ENCODE assay signal across 8 cellular contexts in genomic region chr16:31713071-31713944, GRCh38.
DNase-seq lines count a peak whose midpoint lies in the region; ATAC-seq and TF ChIP-seq lines count a peak whose summit lies in the region.

No MANE protein-coding gene starts in this region.

- under 1% methylated on average over 30 of the region's 59 CpGs for WGBS in mammary epithelial cell (ENCODE audit: low coverage, missing lambda C conversion rate)

- peak overlapping the region; percentile 87 for H3K4me2 ChIP-seq in mammary epithelial cell (ENCODE audit: insufficient read depth, low read depth, low read length)

- peak overlapping the region; percentile 97 for H2AFZ ChIP-seq in mammary epithelial cell (ENCODE audit: low read depth, low read length)

- TSS peak; percentile 52 for BruUV-seq in mammary epithelial cell (replicated peaks; lab: Mats Ljungman, UMichigan)

- dilution Hi-C loops in mammary epithelial cell (cut with HindIII; ENCODE audit: low sequenced_read_pairs) = no loop called here

- peak overlapping the region; percentile 96 for H3K4me3 ChIP-seq in AG04449 (ENCODE audit: low read depth, low read length)
- peak overlapping the region; percentile 82 for H3K4me3 ChIP-seq in WERI-Rb-1 (ENCODE audit: low read depth, low read length)
- peak overlapping the region; percentile 90 to 98 (median 94) for H3K4me3 ChIP-seq in mammary epithelial cell (replicated peaks in 1 of 3; ENCODE audit: insufficient read depth in 1 of 3, low read depth in 2 of 3, low read length in 3 of 3)
- H3K4me3 ChIP-seq in skin epidermis = peak overlapping the region; percentile 57 to 98 (median 93)

- peak overlapping the region; percentile 82 for H3K9ac ChIP-seq in mammary epithelial cell (ENCODE audit: insufficient read depth, low read length)

- H3K27ac ChIP-seq in WERI-Rb-1 (peak overlapping the region; percentile 86), mammary epithelial cell (ENCODE audit: insufficient read depth, low read depth, low read length) (peak overlapping the region; percentile 89), skin epidermis (peak overlapping the region; percentile 88 to 98 (median 96))

- H3K79me2 ChIP-seq in mammary epithelial cell (ENCODE audit: insufficient read depth, low read length) = peaks cover 35% of the 10 kb centered on the region

- TF ChIP-seq CTCF in AG04449 (IDR thresholded peaks at IDR 0.05; ENCODE audit: insufficient read depth, low read length, missing control alignments) (no peak), WERI-Rb-1 (IDR thresholded peaks at IDR 0.05; ENCODE audit: low read depth, low read length) (no peak), mammary epithelial cell (conservative IDR thresholded peaks at IDR 0.05 in 1 of 2, IDR thresholded peaks at IDR 0.05 in 1 of 2; ENCODE audit: extremely low read depth in 1 of 2, insufficient read depth in 1 of 2, low read depth in 1 of 2, low read length in 2 of 2) (no peak)

- POLR2A ChIA-PET in AG04449 (lab: Yijun Ruan, JAX) = interaction anchor here (0.6 to 2.0 kb wide), 12 partner anchors 9 to 533 kb away, joined by 3 to 7 read pairs (median 4); partner anchors contain the start of genes FUS, RUSF1, TGFB1I1 and ZNF267

- peak; percentile 56 for DNase-seq in AG04449 (ENCODE audit: low read depth, low spot score)
- peak; percentile 93 for DNase-seq in NCI-H2171 treated with DMSO at 0.1 percent for 48 hours (lab: John Stamatoyannopoulos, UW)
- DNase-seq in WERI-Rb-1 = peak; percentile 96
- peak; percentile 90 for DNase-seq in mammary epithelial cell
- peak; percentile 93 for DNase-seq in iPS-NIHi11 (ENCODE audit: low spot score)

- no peaks in the 10 kb centered on the region for H4K20me1 ChIP-seq in mammary epithelial cell (ENCODE audit: insufficient read depth, low read length)

- H3K4me1 ChIP-seq in mammary epithelial cell (ENCODE audit: insufficient read depth, low read length) = peaks cover 15% of the 10 kb centered on the region

- in situ Hi-C loops in mammary epithelial cell (cut with MboI; ENCODE audit: low sequenced_read_pairs in 2 of 2) = loop anchor here in 1 of 2 donors (25.0 kb wide), 2 partner anchors 174 to 726 kb away; partner anchors contain the start of gene HSD3B7

- ATAC-seq in GM18870 (IDR thresholded peaks at IDR 0.05; ENCODE audit: unreplicated experiment) (peak; percentile 95), HG03108 (IDR thresholded peaks at IDR 0.05; ENCODE audit: unreplicated experiment) (peak; percentile 90)

- CTCF ChIA-PET in AG04449 (lab: Yijun Ruan, JAX) (interaction anchor here (1.0 to 2.2 kb wide), 7 partner anchors 8 to 270 kb away, joined by 3 to 6 read pairs (median 4); no protein-coding TSS in a partner anchor), mammary epithelial cell (lab: Charles Lee; ENCODE audit: low non-redundant PET) (interaction anchor here (0.6 to 0.9 kb wide), 3 partner anchors 260 to 571 kb away, joined by 3 to 4 read pairs (median 4); no protein-coding TSS in a partner anchor)

- intact Hi-C loops in mammary epithelial cell (cut with micrococcal nuclease) = loop anchor here (2.0 kb wide), 1 partner anchor 155 kb away; no protein-coding TSS in a partner anchor

- H3K9me3 ChIP-seq in WERI-Rb-1 (ENCODE audit: severe bottlenecking) = no peaks in the 10 kb centered on the region
- no peaks in the 10 kb centered on the region for H3K9me3 ChIP-seq in mammary epithelial cell (replicated peaks; ENCODE audit: insufficient read depth, low read length)

- H3K36me3 ChIP-seq in WERI-Rb-1 (peaks cover 9% of the 10 kb centered on the region; the same call in 1 of the 2 replicates), mammary epithelial cell (ENCODE audit: insufficient read depth, low read length) (peaks cover 3% of the 10 kb centered on the region)

- H3K27me3 ChIP-seq in WERI-Rb-1 (ENCODE audit: insufficient read depth, low read depth, severe bottlenecking) = no peaks in the 10 kb centered on the region
- H3K27me3 ChIP-seq in mammary epithelial cell (ENCODE audit: insufficient read depth, low read length) = no peaks in the 10 kb centered on the region

Comparison
In these comparisons a context has a peak if more than half of its experiments do, and no peak if none do; other contexts are left out.
1. Peak in every context shown above with its lines: DNase-seq, ATAC-seq, H3K4me3 ChIP-seq and H3K27ac ChIP-seq.